11 cellular contexts compared by ENCODE assay signal in the genomic region with DNA sequence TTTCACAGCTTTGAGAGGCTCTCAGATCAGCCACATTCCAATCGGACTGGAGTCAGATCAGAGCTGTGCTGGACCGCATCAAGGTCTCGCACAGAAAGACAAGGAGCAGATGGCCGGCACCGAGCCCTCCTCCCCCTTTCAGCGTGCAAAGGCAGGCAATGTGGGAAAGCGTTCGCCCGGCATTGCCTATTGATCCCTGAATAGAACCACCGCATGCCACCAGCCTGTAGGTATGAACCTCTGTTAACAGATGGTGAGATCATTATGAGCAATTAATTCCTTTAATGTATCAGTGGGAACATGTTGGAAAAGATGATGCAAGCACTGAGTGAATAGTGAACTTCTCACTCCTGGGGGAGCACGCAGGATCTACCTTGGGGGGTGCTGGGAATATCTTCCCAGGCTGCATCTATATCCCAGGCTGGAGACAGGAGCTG.
DNase-seq lines count a peak whose midpoint lies in the region; ATAC-seq, FAIRE-seq and TF ChIP-seq lines count a peak whose summit lies in the region.
"Had no signal": no experiment of that assay in that cellular context is flagged by ENCODE, and none has a peak within 500 bp of the region (broad histone marks: within the 10 kb centered on the region; RNA-seq: fewer than 3 reads in every experiment).

No MANE protein-coding gene starts in this region.

- peak overlapping the region; percentile 60 for H3K4me3 Mint-ChIP-seq in astrocyte (ENCODE audit: unreplicated experiment)

- H3K9me2 ChIP-seq in MM.1S (replicated peaks; ENCODE audit: insufficient read depth, low read length) = no peaks in the 10 kb centered on the region
- H3K9me2 ChIP-seq in Karpas-422 (replicated peaks; ENCODE audit: insufficient read depth, low read length) = no peaks in the 10 kb centered on the region

- H3K27ac ChIP-seq in astrocyte (ENCODE audit: low read depth, low read length) (no peak overlapping the region), MM.1S (ENCODE audit: low read length) (no peak overlapping the region), Karpas-422 (ENCODE audit: low read length) (no peak overlapping the region)
- H3K27ac ChIP-seq: uterus had no signal

- H3K27me3 ChIP-seq in astrocyte (ENCODE audit: insufficient read depth, low read length) (no peaks in the 10 kb centered on the region), skeletal muscle satellite cell (ENCODE audit: control insufficient read depth, insufficient read depth, low read length) (no peaks in the 10 kb centered on the region), MM.1S (replicated peaks; ENCODE audit: insufficient read depth, low read length) (no peaks in the 10 kb centered on the region), Karpas-422 (ENCODE audit: low read length) (no peaks in the 10 kb centered on the region)
- H3K27me3 ChIP-seq: uterus had no signal

- H3K9me3 Mint-ChIP-seq in astrocyte (ENCODE audit: unreplicated experiment) = peaks cover 3% of the 10 kb centered on the region

- H3K4me2 ChIP-seq in astrocyte (ENCODE audit: low read length) (peak overlapping the region; percentile 66), skeletal muscle satellite cell (ENCODE audit: low read length) (peak overlapping the region; percentile 55), MM.1S (ENCODE audit: low read depth, low read length) (no peak overlapping the region), Karpas-422 (ENCODE audit: low read depth, low read length, poor library complexity, severe bottlenecking) (no peak overlapping the region)

- no peak for FAIRE-seq in astrocyte (lab: Jason Lieb, UNC)

- DNase-seq in HCEC 1CT = peak; percentile 28
- DNase-seq in astrocyte (ENCODE audit: low read depth) = peak; percentile 77
- DNase-seq in hepatic stellate cell (ENCODE audit: low spot score) = peak; percentile 80
- DNase-seq in MM.1S = no peak
- DNase-seq in Karpas-422 = no peak
- DNase-seq: dermis blood vessel endothelial cell, DMS79, uterus had no signal

- H4K20me1 ChIP-seq in astrocyte (ENCODE audit: insufficient read depth, low read length) (no peaks in the 10 kb centered on the region), MM.1S (ENCODE audit: insufficient read depth, low read length) (no peaks in the 10 kb centered on the region), Karpas-422 (ENCODE audit: insufficient read depth, low read depth, low read length) (no peaks in the 10 kb centered on the region)

- no peaks in the 10 kb centered on the region for H3K36me3 Mint-ChIP-seq in astrocyte (ENCODE audit: low read depth, unreplicated experiment)

- no peak for ATAC-seq in HG02970 (IDR thresholded peaks at IDR 0.05; ENCODE audit: low FRiP score, unreplicated experiment)
- ATAC-seq in activated CD4-positive, CD25-positive, alpha-beta regulatory T cell treated with anti-CD3 and anti-CD28 coated beads, Interleukin-2, amount 50 U/mL, for 24 hours = no peak

- H3K36me3 ChIP-seq in astrocyte (ENCODE audit: insufficient read depth, low read length) (no peaks in the 10 kb centered on the region), skeletal muscle satellite cell (ENCODE audit: insufficient read depth, low read length) (no peaks in the 10 kb centered on the region), MM.1S (replicated peaks; ENCODE audit: insufficient read depth, low read length) (no peaks in the 10 kb centered on the region), Karpas-422 (ENCODE audit: insufficient read depth, low read length) (no peaks in the 10 kb centered on the region)
- H3K36me3 ChIP-seq: uterus had no signal

- H2AFZ ChIP-seq in astrocyte (ENCODE audit: low read depth, low read length) (peak overlapping the region; percentile 65), MM.1S (ENCODE audit: low read length) (no peak overlapping the region), Karpas-422 (ENCODE audit: low read length) (no peak overlapping the region)

- peaks cover 27% of the 10 kb centered on the region for H3K4me1 Mint-ChIP-seq in astrocyte (ENCODE audit: low read depth, unreplicated experiment)

- H3K9ac ChIP-seq in astrocyte (ENCODE audit: low read length) (peak overlapping the region; percentile 59), skeletal muscle satellite cell (ENCODE audit: low read depth, low read length) (no peak overlapping the region), MM.1S (ENCODE audit: low read length) (no peak overlapping the region), Karpas-422 (ENCODE audit: low read length) (no peak overlapping the region)

- TF ChIP-seq CTCF in astrocyte (IDR thresholded peaks at IDR 0.05; ENCODE audit: insufficient read depth, low read depth, low read length) (no peak), MM.1S (IDR thresholded peaks at IDR 0.05; ENCODE audit: low read length) (no peak)

- H3K4me3 ChIP-seq in astrocyte (ENCODE audit: insufficient read depth, low read depth, low read length) (no peak overlapping the region), skeletal muscle satellite cell (ENCODE audit: low read length) (no peak overlapping the region), MM.1S (ENCODE audit: low read length) (no peak overlapping the region), Karpas-422 (ENCODE audit: low read length) (no peak overlapping the region)
- H3K4me3 ChIP-seq: uterus had no signal

- no peaks in the 10 kb centered on the region for H3K9me3 ChIP-seq in astrocyte (ENCODE audit: insufficient read depth, low read depth, low read length)
- no peaks in the 10 kb centered on the region for H3K9me3 ChIP-seq in skeletal muscle satellite cell (replicated peaks; ENCODE audit: low read length)
- no peaks in the 10 kb centered on the region for H3K9me3 ChIP-seq in MM.1S (replicated peaks; ENCODE audit: insufficient read depth, low read length)
- no peaks in the 10 kb centered on the region for H3K9me3 ChIP-seq in Karpas-422 (ENCODE audit: low read length)
- H3K9me3 ChIP-seq: uterus had no signal

- H3K27me3 Mint-ChIP-seq in astrocyte (ENCODE audit: low read depth, unreplicated experiment) = no peaks in the 10 kb centered on the region

- H3K4me1 ChIP-seq in astrocyte (ENCODE audit: insufficient read depth, low read length) (peaks cover 13% of the 10 kb centered on the region), skeletal muscle satellite cell (ENCODE audit: control insufficient read depth, insufficient read depth, low read length) (peaks cover 15% of the 10 kb centered on the region), MM.1S (ENCODE audit: low read length) (no peaks in the 10 kb centered on the region), Karpas-422 (ENCODE audit: low read length) (no peaks in the 10 kb centered on the region)
- H3K4me1 ChIP-seq: uterus had no signal

- H3F3A ChIP-seq in MM.1S (ENCODE audit: insufficient read depth, low read length) = no peaks in the 10 kb centered on the region

- no peaks in the 10 kb centered on the region for H3K79me2 ChIP-seq in astrocyte (ENCODE audit: insufficient read depth, low read length)
- H3K79me2 ChIP-seq in MM.1S (ENCODE audit: low read length) = no peaks in the 10 kb centered on the region
- no peaks in the 10 kb centered on the region for H3K79me2 ChIP-seq in Karpas-422 (ENCODE audit: low read length)

- H3K27ac Mint-ChIP-seq in astrocyte (ENCODE audit: unreplicated experiment) = peak overlapping the region; percentile 41

Comparison
In these comparisons a context has a peak if more than half of its experiments do, and no peak if none do; other contexts are left out.
1. DNase-seq: peak in HCEC 1CT (single experiment), astrocyte (single experiment) and hepatic stellate cell (single experiment); none in MM.1S (single experiment) and Karpas-422 (single experiment).
2. H3K4me2 ChIP-seq: peak in astrocyte (single experiment) and skeletal muscle satellite cell (single experiment); none in MM.1S (single experiment) and Karpas-422 (single experiment).